ENCODE assay signal across 21 cellular contexts in genomic region chr9:95609426-95609825, GRCh38.
DNase-seq lines count a peak whose midpoint lies in the region; ATAC-seq and TF ChIP-seq lines count a peak whose summit lies in the region.
"Had no signal": no experiment of that assay in that cellular context is flagged by ENCODE, and none has a peak within 500 bp of the region (broad histone marks: within the 10 kb centered on the region; RNA-seq: fewer than 3 reads in every experiment).

No MANE protein-coding gene starts in this region.

- no peak for DNase-seq in GM23338 (ENCODE audit: low spot score)
- DNase-seq in cortex of kidney (lab: John Stamatoyannopoulos, UW): peak; percentile 13
- DNase-seq in neural progenitor cell (ENCODE audit: low spot score): no peak
- no peak for DNase-seq in NCI-H446 treated with DMSO at 0.1 percent for 48 hours (lab: John Stamatoyannopoulos, UW)
- DNase-seq in cerebellar nuclear complex (lab: John Stamatoyannopoulos, UW): no peak
- DNase-seq in nucleus accumbens (lab: John Stamatoyannopoulos, UW): no peak
- DNase-seq: 8988T; ACHN; AML-193; BE2C; CD4-positive, alpha-beta T cell; CD8-positive, alpha-beta memory T cell; DMS 273 treated with DMSO at 0.1 percent for 48 hours; DMS79 treated with DMSO at 0.1 percent for 48 hours; GF-D8; GOT3; HFFc6 had no signal

- H3K9me3 ChIP-seq in neural progenitor cell (ENCODE audit: low read depth): no peaks in the 10 kb centered on the region
- H3K9me3 ChIP-seq: BE2C, HAP-1 had no signal

- no peak overlapping the region for H3K4me3 Mint-ChIP-seq in GM23338
- H3K4me3 Mint-ChIP-seq in neural progenitor cell: no peak overlapping the region
- H3K4me3 Mint-ChIP-seq: CD14-positive monocyte; CD4-positive, alpha-beta T cell; CD8-positive, alpha-beta memory T cell; HFFc6 had no signal

- no peaks in the 10 kb centered on the region for H4K20me1 ChIP-seq in GM23338 (replicated peaks; ENCODE audit: insufficient read depth)
- H4K20me1 ChIP-seq in neural progenitor cell (ENCODE audit: low read depth): no peaks in the 10 kb centered on the region
- H4K20me1 ChIP-seq: BLaER1 treated with 17β-estradiol and CSF1 and Interleukin-3, amounts not matched to agents 10 nM and 100 nM had no signal

- no peak overlapping the region for H3K4me2 ChIP-seq in GM23338
- no peak overlapping the region for H3K4me2 ChIP-seq in neural progenitor cell
- H3K4me2 ChIP-seq: A549; BLaER1 treated with 17β-estradiol and CSF1 and Interleukin-3, amounts not matched to agents 10 nM and 100 nM had no signal

- no peak for ATAC-seq in GM23338
- ATAC-seq: A549 had no signal

- peaks cover 2% of the 10 kb centered on the region for H3K27me3 Mint-ChIP-seq in GM23338 (ENCODE audit: insufficient read depth, low read depth, poor library complexity)
- H3K27me3 Mint-ChIP-seq in neural progenitor cell (ENCODE audit: insufficient read depth, low read depth): peaks cover 14% of the 10 kb centered on the region
- H3K27me3 Mint-ChIP-seq: CD4-positive, alpha-beta T cell had no signal

- H3K36me3 Mint-ChIP-seq in GM23338 (ENCODE audit: low read depth) (no peaks in the 10 kb centered on the region), neural progenitor cell (no peaks in the 10 kb centered on the region)
- H3K36me3 Mint-ChIP-seq: CD14-positive monocyte; CD8-positive, alpha-beta memory T cell had no signal

- no peak overlapping the region for H3K27ac Mint-ChIP-seq in GM23338
- peak overlapping the region; percentile 81 for H3K27ac Mint-ChIP-seq in neural progenitor cell
- H3K27ac Mint-ChIP-seq: CD14-positive monocyte; CD4-positive, alpha-beta T cell; HFFc6 had no signal

- H3K36me3 ChIP-seq in GM23338 (ENCODE audit: insufficient read depth) (no peaks in the 10 kb centered on the region), neural progenitor cell (no peaks in the 10 kb centered on the region)
- H3K36me3 ChIP-seq: BE2C; BLaER1 treated with 17β-estradiol and CSF1 and Interleukin-3, amounts not matched to agents 10 nM and 100 nM; HAP-1 had no signal

- H3K9me3 Mint-ChIP-seq in GM23338 (no peaks in the 10 kb centered on the region; the same call in 2 of the 3 replicates), neural progenitor cell (peaks cover 4% of the 10 kb centered on the region)
- H3K9me3 Mint-ChIP-seq: CD4-positive, alpha-beta T cell; HFFc6 had no signal

- H3K9me2 ChIP-seq in GM23338 (ENCODE audit: insufficient read depth): no peaks in the 10 kb centered on the region

- H3K4me1 ChIP-seq in GM23338 (ENCODE audit: insufficient read depth): no peaks in the 10 kb centered on the region; the same call in 1 of the 2 replicates
- peaks cover 20% of the 10 kb centered on the region for H3K4me1 ChIP-seq in neural progenitor cell
- H3K4me1 ChIP-seq: A549; BE2C; BLaER1 treated with 17β-estradiol and CSF1 and Interleukin-3, amounts not matched to agents 10 nM and 100 nM had no signal

- H3K27me3 ChIP-seq in GM23338 (ENCODE audit: insufficient read depth) (no peaks in the 10 kb centered on the region), neural progenitor cell (no peaks in the 10 kb centered on the region)
- H3K27me3 ChIP-seq: BE2C; BLaER1 treated with 17β-estradiol and CSF1 and Interleukin-3, amounts not matched to agents 10 nM and 100 nM had no signal

- TF ChIP-seq CTCF in GM23338 (conservative IDR thresholded peaks at IDR 0.05; ENCODE audit: low read depth in 2 of 2) (no peak), neural progenitor cell (IDR thresholded peaks at IDR 0.05) (no peak)

- no peak overlapping the region for H3K9ac ChIP-seq in neural progenitor cell
- H3K9ac ChIP-seq: BLaER1 treated with 17β-estradiol and CSF1 and Interleukin-3, amounts not matched to agents 10 nM and 100 nM had no signal

- H3F3A ChIP-seq in GM23338 (replicated peaks; ENCODE audit: low read depth) (no peaks in the 10 kb centered on the region), neural progenitor cell (ENCODE audit: low read depth) (peaks cover 6% of the 10 kb centered on the region)

- H3K4me1 Mint-ChIP-seq in GM23338: peaks cover 14% of the 10 kb centered on the region
- H3K4me1 Mint-ChIP-seq in neural progenitor cell: peaks cover 64% of the 10 kb centered on the region
- H3K4me1 Mint-ChIP-seq: CD14-positive monocyte; CD8-positive, alpha-beta memory T cell had no signal

- H3K4me3 ChIP-seq in GM23338: no peak overlapping the region
- H3K4me3 ChIP-seq in neural progenitor cell: no peak overlapping the region
- H3K4me3 ChIP-seq: A549; BLaER1 treated with 17β-estradiol and CSF1 and Interleukin-3, amounts not matched to agents 10 nM and 100 nM; HAP-1 had no signal

- H2AFZ ChIP-seq in GM23338 (peak overlapping the region; percentile 80; the same call in 1 of the 2 replicates), neural progenitor cell (replicated peaks) (no peak overlapping the region)

- H3K27ac ChIP-seq in GM23338 (ENCODE audit: low read depth): no peak overlapping the region
- no peak overlapping the region for H3K27ac ChIP-seq in neural progenitor cell
- H3K27ac ChIP-seq: A549; BLaER1 treated with 17β-estradiol and CSF1 and Interleukin-3, amounts not matched to agents 10 nM and 100 nM had no signal

- no peaks in the 10 kb centered on the region for H3K79me2 ChIP-seq in GM23338 (replicated peaks; ENCODE audit: insufficient read depth)
- H3K79me2 ChIP-seq in neural progenitor cell (ENCODE audit: low read depth): no peaks in the 10 kb centered on the region

TF ChIP-seq in GM23338, 12 proteins besides CTCF, POLR2A, EP300 and RAD21:
- TF ChIP-seq ZNF331 (CRISPR knock-in tag; IDR thresholded peaks at IDR 0.05; ENCODE audit: low read depth): no peak
- no peak for TF ChIP-seq ZNF462 (CRISPR knock-in tag; IDR thresholded peaks at IDR 0.05)
- TF ChIP-seq NANOG (IDR thresholded peaks at IDR 0.05; ENCODE audit: borderline replicate concordance): no peak
TF ChIP-seq in GM23338: peak in this region for 0.
